Comparison of ENCODE assay signal across 1 cellular context in genomic region chr10:119190353-119190752, GRCh38.
TF ChIP-seq lines count a peak whose summit lies in the region.

No MANE protein-coding gene starts in this region.

TF ChIP-seq in GM23338, 12 proteins besides CTCF, POLR2A, EP300 and RAD21 (continued from another document):
- no peak for TF ChIP-seq REST (IDR thresholded peaks at IDR 0.05; ENCODE audit: unreplicated experiment)
- no peak for TF ChIP-seq NANOG (IDR thresholded peaks at IDR 0.05; ENCODE audit: borderline replicate concordance)
- no peak for TF ChIP-seq ETS1 (IDR thresholded peaks at IDR 0.05)
- TF ChIP-seq EZH2 (IDR thresholded peaks at IDR 0.05; ENCODE audit: low read depth, unreplicated experiment), result no peak
- no peak for TF ChIP-seq CREB1 (CRISPR knock-in tag; IDR thresholded peaks at IDR 0.05; ENCODE audit: low read depth)
- TF ChIP-seq ZNF114 (CRISPR knock-in tag; IDR thresholded peaks at IDR 0.05), result no peak
- no peak for TF ChIP-seq STAT1 (IDR thresholded peaks at IDR 0.05; ENCODE audit: unreplicated experiment)
- TF ChIP-seq POLR2AphosphoS5 (IDR thresholded peaks at IDR 0.05; ENCODE audit: low read depth), result no peak
